1 cellular context compared by ENCODE assay signal in genomic region chr13:39273953-39274352, GRCh38.
TF ChIP-seq lines count a peak whose summit lies in the region.

No MANE protein-coding gene starts in this region.

TF ChIP-seq in H1, 55 proteins besides CTCF, POLR2A, EP300 and RAD21 (continued from another document):
- TF ChIP-seq USF2 (IDR thresholded peaks at IDR 0.05; ENCODE audit: low read length) (no peak), TAF1 (IDR thresholded peaks at IDR 0.05; ENCODE audit: low read depth, low read length) (no peak)
